8 cellular contexts compared by ENCODE assay signal in the genomic region with DNA sequence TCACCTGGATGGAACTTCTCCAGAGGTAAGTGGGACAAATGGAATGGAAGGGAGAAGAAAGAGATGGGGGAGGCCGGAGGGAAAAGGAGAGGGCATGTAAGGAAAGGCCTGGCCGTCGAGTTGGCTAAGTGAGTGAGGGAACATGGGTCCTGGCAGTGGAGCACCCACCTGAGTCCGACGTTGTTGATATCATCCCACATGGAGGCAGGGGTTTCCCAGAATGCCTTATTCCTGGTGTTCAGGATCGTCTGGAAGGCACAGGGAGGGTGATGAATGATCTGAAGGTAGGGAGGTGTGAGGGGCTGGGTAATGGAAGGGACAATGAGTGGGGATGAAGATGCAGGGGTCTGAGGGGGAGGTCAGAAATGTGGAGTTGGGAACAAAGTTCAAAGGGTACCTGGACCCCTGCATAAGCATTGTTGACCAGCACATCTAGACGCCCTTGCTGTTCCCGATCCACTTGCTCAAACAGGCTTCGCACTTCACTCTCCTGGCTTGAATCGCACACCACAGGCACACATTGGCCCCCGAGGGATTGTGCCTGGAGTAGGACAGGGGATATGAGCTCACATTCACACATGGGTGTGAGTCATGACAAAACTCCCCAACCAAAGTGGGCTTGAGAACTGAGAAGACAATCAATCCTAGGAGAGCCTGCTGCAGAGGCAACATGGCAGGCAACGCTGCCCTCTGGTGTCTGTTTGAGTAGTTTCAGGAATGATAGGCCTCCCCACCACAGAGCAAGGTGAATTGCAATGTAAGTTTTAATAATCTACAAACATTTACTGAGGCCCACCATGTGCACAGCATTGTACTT. TPM values are rescaled to one million over a fixed set of nuclear protein-coding genes. Genes with fewer than 3 reads are reported as not detected.
DNase-seq lines count a peak whose midpoint lies in the region; ATAC-seq and TF ChIP-seq lines count a peak whose summit lies in the region.

No MANE protein-coding gene starts in this region.

- peaks cover 4% of the 10 kb centered on the region for H3K36me3 ChIP-seq in mucosa of descending colon (ENCODE audit: low read depth)

- peak overlapping the region; percentile 89 for H3K27ac Mint-ChIP-seq in activated CD8-positive, alpha-beta T cell treated with anti-CD3 and anti-CD28 coated beads, Interleukin-2, amount 10 ng/mL, durations not matched to agents 7 days and 5 days
- peak overlapping the region; percentile 86 to 92 for H3K27ac Mint-ChIP-seq in effector memory CD8-positive, alpha-beta T cell
- peak overlapping the region; percentile 43 for H3K27ac Mint-ChIP-seq in stimulated activated effector memory CD8-positive, alpha-beta T cell treated with anti-CD3 and anti-CD28 coated beads, Interleukin-12 subunit alpha, Interleukin-12 subunit beta, amount 100 ng/mL, for 72 hours

- no peaks in the 10 kb centered on the region for H3K27me3 Mint-ChIP-seq in activated CD8-positive, alpha-beta T cell treated with anti-CD3 and anti-CD28 coated beads, Interleukin-2, amount 10 ng/mL, durations not matched to agents 7 days and 5 days (ENCODE audit: low read depth)
- no peaks in the 10 kb centered on the region for H3K27me3 Mint-ChIP-seq in effector memory CD8-positive, alpha-beta T cell

- POLR2A ChIA-PET in activated CD8-positive, alpha-beta T cell treated with anti-CD3 and anti-CD28 coated beads, Interleukin-2, amount 10 ng/mL, durations not matched to agents 7 days and 5 days (lab: Charles Lee), result interaction anchor here (0.7 to 7.0 kb wide), 10 partner anchors 11 to 101 kb away, joined by 3 to 73 read pairs (median 4); partner anchors contain the start of genes CIDEB, LTB4R2, TINF2 and TM9SF1

- H3K4me1 ChIP-seq in mucosa of descending colon (ENCODE audit: low read depth), result peaks cover 26% of the 10 kb centered on the region

- peak; percentile 55 for ATAC-seq in GM18867 (IDR thresholded peaks at IDR 0.05; ENCODE audit: unreplicated experiment)
- peak; percentile 59 for ATAC-seq in HG03378 (IDR thresholded peaks at IDR 0.05; ENCODE audit: unreplicated experiment)
- peak; percentile 57 for ATAC-seq in activated CD8-positive, alpha-beta T cell treated with anti-CD3 and anti-CD28 coated beads, Interleukin-2, amount 10 ng/mL, durations not matched to agents 7 days and 5 days
- peak; percentile 65 for ATAC-seq in effector memory CD8-positive, alpha-beta T cell (replicated peaks)
- peak; percentile 42 for ATAC-seq in mucosa of descending colon
- peak; percentile 89 for ATAC-seq in stimulated activated effector memory CD8-positive, alpha-beta T cell treated with anti-CD3 and anti-CD28 coated beads, Interleukin-12 subunit alpha, Interleukin-12 subunit beta, amount 100 ng/mL, for 72 hours

- CTCF ChIA-PET in activated CD8-positive, alpha-beta T cell treated with anti-CD3 and anti-CD28 coated beads, Interleukin-2, amount 10 ng/mL, durations not matched to agents 7 days and 5 days (lab: Charles Lee), result interaction anchor here (0.6 to 26.4 kb wide), 29 partner anchors 10 to 201 kb away, joined by 3 to 801 read pairs (median 5); partner anchors contain the start of genes CHMP4A, CIDEB, DCAF11 and EMC9

- peaks cover 48% of the 10 kb centered on the region for H3K36me3 Mint-ChIP-seq in activated CD8-positive, alpha-beta T cell treated with anti-CD3 and anti-CD28 coated beads, Interleukin-2, amount 10 ng/mL, durations not matched to agents 7 days and 5 days (ENCODE audit: low read depth)
- peaks cover 46% of the 10 kb centered on the region for H3K36me3 Mint-ChIP-seq in effector memory CD8-positive, alpha-beta T cell (ENCODE audit: insufficient read depth)
- H3K36me3 Mint-ChIP-seq in stimulated activated effector memory CD8-positive, alpha-beta T cell treated with anti-CD3 and anti-CD28 coated beads, Interleukin-12 subunit alpha, Interleukin-12 subunit beta, amount 100 ng/mL, for 72 hours, result peaks cover 66% of the 10 kb centered on the region

- H3K4me3 ChIP-seq in AG10803 (ENCODE audit: low read length) (no peak overlapping the region), mucosa of descending colon (no peak overlapping the region)

- peaks cover 48% of the 10 kb centered on the region for H3K4me1 Mint-ChIP-seq in activated CD8-positive, alpha-beta T cell treated with anti-CD3 and anti-CD28 coated beads, Interleukin-2, amount 10 ng/mL, durations not matched to agents 7 days and 5 days (ENCODE audit: low read depth)
- peaks cover 31 to 43% of the 10 kb centered on the region in 2 donors for H3K4me1 Mint-ChIP-seq in effector memory CD8-positive, alpha-beta T cell (ENCODE audit: low read depth in 2 of 2)
- H3K4me1 Mint-ChIP-seq in stimulated activated effector memory CD8-positive, alpha-beta T cell treated with anti-CD3 and anti-CD28 coated beads, Interleukin-12 subunit alpha, Interleukin-12 subunit beta, amount 100 ng/mL, for 72 hours, result peaks cover 50% of the 10 kb centered on the region

- no peaks in the 10 kb centered on the region for H3K9me3 Mint-ChIP-seq in activated CD8-positive, alpha-beta T cell treated with anti-CD3 and anti-CD28 coated beads, Interleukin-2, amount 10 ng/mL, durations not matched to agents 7 days and 5 days (ENCODE audit: insufficient read depth)
- no peaks in the 10 kb centered on the region for H3K9me3 Mint-ChIP-seq in effector memory CD8-positive, alpha-beta T cell
- no peaks in the 10 kb centered on the region for H3K9me3 Mint-ChIP-seq in stimulated activated effector memory CD8-positive, alpha-beta T cell treated with anti-CD3 and anti-CD28 coated beads, Interleukin-12 subunit alpha, Interleukin-12 subunit beta, amount 100 ng/mL, for 72 hours

- DNase-seq in AG10803 (ENCODE audit: low read depth) (peak; percentile 92), NCI-H69 (lab: John Stamatoyannopoulos, UW) (peak; percentile 72), mucosa of descending colon (peak in 2 of 3 donors; percentile 48 to 74)
- peak; percentile 84 for DNase-seq in activated CD8-positive, alpha-beta T cell treated with anti-CD3 and anti-CD28 coated beads, Interleukin-2, amount 10 ng/mL, durations not matched to agents 7 days and 5 days
- DNase-seq in effector memory CD8-positive, alpha-beta T cell, result peak; percentile 62 to 69 (median 68)
- DNase-seq in stimulated activated effector memory CD8-positive, alpha-beta T cell treated with anti-CD3 and anti-CD28 coated beads, Interleukin-12 subunit alpha, Interleukin-12 subunit beta, amount 100 ng/mL, for 72 hours (ENCODE audit: low spot score in 2 of 2), result peak; percentile 42 to 76

- no peaks in the 10 kb centered on the region for H3K9me3 ChIP-seq in mucosa of descending colon

- H3K4me3 Mint-ChIP-seq in activated CD8-positive, alpha-beta T cell treated with anti-CD3 and anti-CD28 coated beads, Interleukin-2, amount 10 ng/mL, durations not matched to agents 7 days and 5 days, result no peak overlapping the region
- peak overlapping the region in 1 of 2 donors; percentile 5 for H3K4me3 Mint-ChIP-seq in effector memory CD8-positive, alpha-beta T cell
- H3K4me3 Mint-ChIP-seq in stimulated activated effector memory CD8-positive, alpha-beta T cell treated with anti-CD3 and anti-CD28 coated beads, Interleukin-12 subunit alpha, Interleukin-12 subunit beta, amount 100 ng/mL, for 72 hours, result peak overlapping the region; percentile 10

- TF ChIP-seq CTCF in AG10803 (conservative IDR thresholded peaks at IDR 0.05; ENCODE audit: low read length) (peak; percentile 86), mucosa of descending colon (IDR thresholded peaks at IDR 0.05) (peak; percentile 58)

- intact Hi-C loops in mucosa of descending colon (cut with DNase I, micrococcal nuclease), result loop anchor here in 1 of 2 donors (5.0 kb wide), 1 partner anchor 54 kb away; the partner anchor contains the start of gene TINF2

RNA-seq across cellular contexts. Expression of gene DHRS1, which starts 3.0 kb away (rescaled TPM):
- total RNA-seq in activated CD8-positive, alpha-beta T cell treated with anti-CD3 and anti-CD28 coated beads, Interleukin-2, amount 10 ng/mL, durations not matched to agents 7 days and 5 days, result 10 to 100 TPM; 28.6 to 33.9 TPM
- 10 to 100 TPM; 30.6 to 56.9 (median 54.9) TPM for total RNA-seq in mucosa of descending colon

RNA-seq across cellular contexts. Expression of gene NOP9, which starts 3.1 kb away (rescaled TPM):
- total RNA-seq in activated CD8-positive, alpha-beta T cell treated with anti-CD3 and anti-CD28 coated beads, Interleukin-2, amount 10 ng/mL, durations not matched to agents 7 days and 5 days, result 10 to 100 TPM; 35.2 to 36.7 TPM
- 10 to 100 TPM; 24.1 to 29.2 (median 29.1) TPM for total RNA-seq in mucosa of descending colon

RNA-seq across cellular contexts. Expression of gene CIDEB, which starts 11.2 kb away (rescaled TPM):
- 10 to 100 TPM; 47.2 to 48.2 TPM for total RNA-seq in activated CD8-positive, alpha-beta T cell treated with anti-CD3 and anti-CD28 coated beads, Interleukin-2, amount 10 ng/mL, durations not matched to agents 7 days and 5 days
- 10 to 100 TPM in 2 of 3 donors, 1 to 10 TPM in 1; 8.5 to 15.8 (median 12.1) TPM for total RNA-seq in mucosa of descending colon

RNA-seq across cellular contexts. Expression of gene LTB4R2, which starts 13.4 kb away (rescaled TPM):
- total RNA-seq in activated CD8-positive, alpha-beta T cell treated with anti-CD3 and anti-CD28 coated beads, Interleukin-2, amount 10 ng/mL, durations not matched to agents 7 days and 5 days, result 10 to 100 TPM; 17.8 to 18.7 TPM
- 1 to 10 TPM; 3.7 to 6.3 (median 5.0) TPM for total RNA-seq in mucosa of descending colon

RNA-seq across cellular contexts. Expression of gene LTB4R, which starts 14.8 kb away (rescaled TPM):
- 10 to 100 TPM; 26.9 to 28.0 TPM for total RNA-seq in activated CD8-positive, alpha-beta T cell treated with anti-CD3 and anti-CD28 coated beads, Interleukin-2, amount 10 ng/mL, durations not matched to agents 7 days and 5 days
- 1 to 10 TPM; 3.4 to 6.1 (median 3.8) TPM for total RNA-seq in mucosa of descending colon
